ENCODE assay signal across 8 cellular contexts in genomic region chr2:58240938-58241755, GRCh38. TPM values are rescaled to one million over a fixed set of nuclear protein-coding genes. Genes with fewer than 3 reads are reported as not detected.
DNase-seq lines count a peak whose midpoint lies in the region; ATAC-seq and TF ChIP-seq lines count a peak whose summit lies in the region.

Gene FANCL, minus strand, starts transcription at chr2:58241325. Its CDS starts 12 bp downstream, at chr2:58241313.

- in situ Hi-C loops in GM23248 (cut with MboI): no loop called here

- DNase-seq in Daoy (ENCODE audit: low read depth) (peak; percentile 92), GM23248 (peak; percentile 83), Karpas-422 (peak; percentile 96), RPMI7951 (ENCODE audit: low read depth) (peak; percentile 87), fibroblast of lung (ENCODE audit: low read depth in 2 of 2) (peak; percentile 77 to 86), naive B cell (peak; percentile 69)
- DNase-seq in activated T-helper 1 cell treated with anti-CD3 and anti-CD28 coated beads, Interleukin-12 subunit alpha, Interleukin-12 subunit beta, Interleukin-2, Interleukin-4 antibody, amounts not matched to agents 30 ng/mL and 10 ng/mL and 1 ng/mL, durations not matched to agents 14 hours and 24 hours and 36 hours (ENCODE audit: low spot score): peak; percentile 67
- peak; percentile 69 to 92 for DNase-seq in stimulated activated effector memory CD8-positive, alpha-beta T cell treated with anti-CD3 and anti-CD28 coated beads, Interleukin-12 subunit alpha, Interleukin-12 subunit beta, amount 100 ng/mL, for 72 hours (ENCODE audit: low spot score in 2 of 2)

- H3K4me3 ChIP-seq in GM23248 (peak within 1 kb of the TSS; percentile 92), Karpas-422 (ENCODE audit: low read length) (peak within 1 kb of the TSS; percentile 89), fibroblast of lung (replicated peaks in 1 of 4; ENCODE audit: control extremely low read depth in 1 of 4, insufficient read depth in 1 of 4, low read depth in 3 of 4, low read length in 4 of 4) (peak within 1 kb of the TSS; percentile 87 to 93 (median 90))

- peak; percentile 75 to 85 for ATAC-seq in naive B cell (ENCODE audit: low read depth in 2 of 2)
- peak; percentile 85 for ATAC-seq in stimulated activated effector memory CD8-positive, alpha-beta T cell treated with anti-CD3 and anti-CD28 coated beads, Interleukin-12 subunit alpha, Interleukin-12 subunit beta, amount 100 ng/mL, for 72 hours

- H2AFZ ChIP-seq in GM23248: peak within 1 kb of the TSS; percentile 99
- H2AFZ ChIP-seq in Karpas-422 (ENCODE audit: low read length): peak within 1 kb of the TSS; percentile 96
- peak within 1 kb of the TSS; percentile 99 for H2AFZ ChIP-seq in fibroblast of lung (ENCODE audit: low read length)

- H3K27me3 ChIP-seq in GM23248 (replicated peaks; ENCODE audit: insufficient read depth) (no peaks in the 10 kb centered on the region), Karpas-422 (ENCODE audit: low read length) (no peaks in the 10 kb centered on the region), fibroblast of lung (ENCODE audit: control insufficient read depth, insufficient read depth, low read length) (no peaks in the 10 kb centered on the region)

- no peaks in the 10 kb centered on the region for H4K20me1 ChIP-seq in GM23248 (ENCODE audit: insufficient read depth)
- H4K20me1 ChIP-seq in Karpas-422 (ENCODE audit: insufficient read depth, low read depth, low read length): no peaks in the 10 kb centered on the region
- H4K20me1 ChIP-seq in fibroblast of lung (ENCODE audit: control insufficient read depth, extremely low read depth, insufficient read depth, low read length): no peaks in the 10 kb centered on the region

- intact Hi-C loops in activated T-helper 1 cell treated with anti-CD3 and anti-CD28 coated beads, Interleukin-12 subunit alpha, Interleukin-12 subunit beta, Interleukin-2, Interleukin-4 antibody, amounts not matched to agents 30 ng/mL and 10 ng/mL and 1 ng/mL, durations not matched to agents 14 hours and 24 hours and 36 hours (cut with micrococcal nuclease): loop anchor here (1.0 kb wide), 1 partner anchor 194 kb away; no protein-coding TSS in a partner anchor

- peaks cover 13% of the 10 kb centered on the region for H3K27me3 Mint-ChIP-seq in activated T-helper 1 cell treated with anti-CD3 and anti-CD28 coated beads, Interleukin-12 subunit alpha, Interleukin-12 subunit beta, Interleukin-2, Interleukin-4 antibody, amounts not matched to agents 30 ng/mL and 10 ng/mL and 1 ng/mL, durations not matched to agents 14 hours and 24 hours and 36 hours (ENCODE audit: insufficient read depth)
- H3K27me3 Mint-ChIP-seq in naive B cell: no peaks in the 10 kb centered on the region

- H3K9ac ChIP-seq in GM23248 (peak within 1 kb of the TSS; percentile 81), Karpas-422 (ENCODE audit: low read length) (peak within 1 kb of the TSS; percentile 94), fibroblast of lung (ENCODE audit: insufficient read depth, low read length) (peak within 1 kb of the TSS; percentile 81)

- H3K4me1 Mint-ChIP-seq in activated T-helper 1 cell treated with anti-CD3 and anti-CD28 coated beads, Interleukin-12 subunit alpha, Interleukin-12 subunit beta, Interleukin-2, Interleukin-4 antibody, amounts not matched to agents 30 ng/mL and 10 ng/mL and 1 ng/mL, durations not matched to agents 14 hours and 24 hours and 36 hours (ENCODE audit: low read depth): peaks cover 35% of the 10 kb centered on the region
- peaks cover 16 to 43% (median 33%) of the 10 kb centered on the region in 3 donors for H3K4me1 Mint-ChIP-seq in naive B cell
- peaks cover 25% of the 10 kb centered on the region for H3K4me1 Mint-ChIP-seq in stimulated activated effector memory CD8-positive, alpha-beta T cell treated with anti-CD3 and anti-CD28 coated beads, Interleukin-12 subunit alpha, Interleukin-12 subunit beta, amount 100 ng/mL, for 72 hours

- peak within 1 kb of the TSS; percentile 83 for H3K27ac Mint-ChIP-seq in activated T-helper 1 cell treated with anti-CD3 and anti-CD28 coated beads, Interleukin-12 subunit alpha, Interleukin-12 subunit beta, Interleukin-2, Interleukin-4 antibody, amounts not matched to agents 30 ng/mL and 10 ng/mL and 1 ng/mL, durations not matched to agents 14 hours and 24 hours and 36 hours
- peak within 1 kb of the TSS; percentile 91 to 98 (median 96) for H3K27ac Mint-ChIP-seq in naive B cell
- peak within 1 kb of the TSS; percentile 95 for H3K27ac Mint-ChIP-seq in stimulated activated effector memory CD8-positive, alpha-beta T cell treated with anti-CD3 and anti-CD28 coated beads, Interleukin-12 subunit alpha, Interleukin-12 subunit beta, amount 100 ng/mL, for 72 hours

- no peaks in the 10 kb centered on the region for H3F3A ChIP-seq in GM23248 (ENCODE audit: insufficient read depth)

- peak within 1 kb of the TSS; percentile 90 for H3K4me3 Mint-ChIP-seq in activated T-helper 1 cell treated with anti-CD3 and anti-CD28 coated beads, Interleukin-12 subunit alpha, Interleukin-12 subunit beta, Interleukin-2, Interleukin-4 antibody, amounts not matched to agents 30 ng/mL and 10 ng/mL and 1 ng/mL, durations not matched to agents 14 hours and 24 hours and 36 hours
- peak within 1 kb of the TSS; percentile 95 to 99 (median 98) for H3K4me3 Mint-ChIP-seq in naive B cell
- peak within 1 kb of the TSS; percentile 93 for H3K4me3 Mint-ChIP-seq in stimulated activated effector memory CD8-positive, alpha-beta T cell treated with anti-CD3 and anti-CD28 coated beads, Interleukin-12 subunit alpha, Interleukin-12 subunit beta, amount 100 ng/mL, for 72 hours

- H3K9me2 ChIP-seq in GM23248 (ENCODE audit: insufficient read depth) (no peaks in the 10 kb centered on the region), Karpas-422 (replicated peaks; ENCODE audit: insufficient read depth, low read length) (no peaks in the 10 kb centered on the region)

- H3K4me1 ChIP-seq in GM23248 (ENCODE audit: insufficient read depth) (0 out of 2 replicates have a peak, but pooled peaks cover 6% of the 10 kb centered on the region), Karpas-422 (ENCODE audit: low read length) (peaks cover 50% of the 10 kb centered on the region), fibroblast of lung (ENCODE audit: control insufficient read depth, extremely low read depth, insufficient read depth, low read length) (peaks cover 2% of the 10 kb centered on the region)

- no peaks in the 10 kb centered on the region for H3K36me3 Mint-ChIP-seq in activated T-helper 1 cell treated with anti-CD3 and anti-CD28 coated beads, Interleukin-12 subunit alpha, Interleukin-12 subunit beta, Interleukin-2, Interleukin-4 antibody, amounts not matched to agents 30 ng/mL and 10 ng/mL and 1 ng/mL, durations not matched to agents 14 hours and 24 hours and 36 hours (ENCODE audit: low read depth)
- H3K36me3 Mint-ChIP-seq in naive B cell: no peaks in the 10 kb centered on the region
- peaks cover 15% of the 10 kb centered on the region for H3K36me3 Mint-ChIP-seq in stimulated activated effector memory CD8-positive, alpha-beta T cell treated with anti-CD3 and anti-CD28 coated beads, Interleukin-12 subunit alpha, Interleukin-12 subunit beta, amount 100 ng/mL, for 72 hours

- H3K9me3 ChIP-seq in GM23248 (ENCODE audit: low read depth) (no peaks in the 10 kb centered on the region), Karpas-422 (ENCODE audit: low read length) (no peaks in the 10 kb centered on the region), fibroblast of lung (ENCODE audit: control insufficient read depth, insufficient read depth, low read depth, low read length) (no peaks in the 10 kb centered on the region)

- H3K79me2 ChIP-seq in GM23248 (ENCODE audit: insufficient read depth) (peaks cover 43% of the 10 kb centered on the region), Karpas-422 (ENCODE audit: low read length) (peaks cover 53% of the 10 kb centered on the region), fibroblast of lung (ENCODE audit: control insufficient read depth, insufficient read depth, low read length) (peaks cover 29% of the 10 kb centered on the region)

- H3K36me3 ChIP-seq in GM23248 (ENCODE audit: low read depth): no peaks in the 10 kb centered on the region
- no peaks in the 10 kb centered on the region for H3K36me3 ChIP-seq in Karpas-422 (ENCODE audit: insufficient read depth, low read length)
- no peaks in the 10 kb centered on the region for H3K36me3 ChIP-seq in fibroblast of lung (ENCODE audit: control insufficient read depth, insufficient read depth, low read length)

- TF ChIP-seq CTCF in fibroblast of lung (conservative IDR thresholded peaks at IDR 0.05 in 1 of 2, IDR thresholded peaks at IDR 0.05 in 1 of 2; ENCODE audit: low read depth in 1 of 2, low read length in 2 of 2): peak in 1 of 2 donors; percentile 8

- H3K9me3 Mint-ChIP-seq in activated T-helper 1 cell treated with anti-CD3 and anti-CD28 coated beads, Interleukin-12 subunit alpha, Interleukin-12 subunit beta, Interleukin-2, Interleukin-4 antibody, amounts not matched to agents 30 ng/mL and 10 ng/mL and 1 ng/mL, durations not matched to agents 14 hours and 24 hours and 36 hours: no peaks in the 10 kb centered on the region
- H3K9me3 Mint-ChIP-seq in naive B cell: no peaks in the 10 kb centered on the region
- no peaks in the 10 kb centered on the region for H3K9me3 Mint-ChIP-seq in stimulated activated effector memory CD8-positive, alpha-beta T cell treated with anti-CD3 and anti-CD28 coated beads, Interleukin-12 subunit alpha, Interleukin-12 subunit beta, amount 100 ng/mL, for 72 hours

- WGBS in GM23248 (ENCODE audit: low coverage in 1 of 2, low lambda C conversion rate in 2 of 2, missing lambda C conversion rate in 2 of 2), 2 experiments: 3 to 8% methylated on average over 54 of the region's 54 CpGs

- H3K4me2 ChIP-seq in GM23248 (ENCODE audit: unreplicated experiment): peak within 1 kb of the TSS; percentile 91
- peak within 1 kb of the TSS; percentile 95 for H3K4me2 ChIP-seq in Karpas-422 (ENCODE audit: low read depth, low read length, poor library complexity, severe bottlenecking)
- peak within 1 kb of the TSS; percentile 92 for H3K4me2 ChIP-seq in fibroblast of lung (ENCODE audit: extremely low read depth, insufficient read depth, low read length)

- H3K27ac ChIP-seq in GM23248 (peak within 1 kb of the TSS; percentile 26; the same call in 1 of the 2 replicates), Karpas-422 (ENCODE audit: low read length) (peak within 1 kb of the TSS; percentile 85), fibroblast of lung (ENCODE audit: insufficient read depth, low read length) (peak within 1 kb of the TSS; percentile 77)

RNA-seq across cellular contexts. Expression of gene FANCL, which starts in this region (rescaled TPM):
- 33.6 and 40.3 TPM in 2 replicates for total RNA-seq in Daoy (2014; rRNA removed; shearing (Covaris generic))
- 10.4 and 15.0 TPM in 2 replicates for total RNA-seq in GM23248 (2014; rRNA removed; shearing (Covaris generic))
- 12.6 and 14.5 TPM in 2 replicates for polyA plus RNA-seq in GM23248 (2016; fragmentation: Nextera tagmentation; extraction: Ambion mirVana)
- 55.3 and 95.8 TPM in 2 replicates for total RNA-seq in Karpas-422 (2014; rRNA removed; shearing (Covaris generic); ENCODE audit: low replicate concordance)
- total RNA-seq in RPMI7951 (2014; rRNA removed; shearing (Covaris generic)): 36.3 and 56.4 TPM in 2 replicates
- total RNA-seq in activated T-helper 1 cell treated with anti-CD3 and anti-CD28 coated beads, Interleukin-12 subunit alpha, Interleukin-12 subunit beta, Interleukin-2, Interleukin-4 antibody, amounts not matched to agents 30 ng/mL and 10 ng/mL and 1 ng/mL, durations not matched to agents 14 hours and 24 hours and 36 hours: 21.4 and 22.9 TPM in 2 replicates
- total RNA-seq in fibroblast of lung: 19.7 and 20.8 TPM in 2 replicates
- 13.8 and 15.2 TPM in 2 replicates for polyA plus RNA-seq in fibroblast of lung
- polyA plus RNA-seq in fibroblast of lung (2012): 9.5 and 11.1 TPM in 2 replicates
- 1.1 TPM in 1 of 2 replicates, not detected in the other for polyA minus RNA-seq in fibroblast of lung (ENCODE audit: low replicate concordance)
- polyA plus RNA-seq in naive B cell (ENCODE audit: low read depth in 6 of 6): 10 to 100 TPM in 5 of 6 donors, 1 to 10 TPM in 1; 5.9 to 21.9 (median 11.7) TPM

Comparison
In these comparisons a context has a peak if more than half of its experiments do, and no peak if none do; other contexts are left out.
1. Peak in every context shown above with its lines: DNase-seq, ATAC-seq, H3K4me3 ChIP-seq and H3K27ac ChIP-seq.
2. H3K27ac ChIP-seq: peak in every context shown above with its lines; median percentile 85 in Karpas-422; 77 in fibroblast of lung; 26 in GM23248.